Comparison of ENCODE assay signal across 6 cellular contexts in genomic region chr9:35659340-35659739, GRCh38. TPM values are rescaled to one million over a fixed set of nuclear protein-coding genes. Genes with fewer than 3 reads are reported as not detected.
DNase-seq lines count a peak whose midpoint lies in the region; ATAC-seq and TF ChIP-seq lines count a peak whose summit lies in the region.

No MANE protein-coding gene starts in this region.

- no peak overlapping the region for H2AFZ ChIP-seq in Loucy (ENCODE audit: low read length)

- H3K4me1 ChIP-seq in Loucy (ENCODE audit: insufficient read depth, low read length, poor library complexity, severe bottlenecking) (peaks cover 74% of the 10 kb centered on the region), gastrocnemius medialis (peaks cover 28 to 29% of the 10 kb centered on the region in 2 donors)

- no peaks in the 10 kb centered on the region for H3K9me2 ChIP-seq in Loucy (replicated peaks; ENCODE audit: low read depth, low read length)

- TF ChIP-seq CTCF in Loucy (conservative IDR thresholded peaks at IDR 0.05; ENCODE audit: low read length) (no peak), gastrocnemius medialis (IDR thresholded peaks at IDR 0.05 in 4 of 5, conservative IDR thresholded peaks at IDR 0.05 in 1 of 5) (no peak)

- DNase-seq in dermis blood vessel endothelial cell (peak; percentile 38), gastrocnemius medialis (peak in 1 of 2 donors; percentile 62), 8988T (no peak), GM19238 (ENCODE audit: insufficient read length, low spot score) (no peak)
- DNase-seq in activated naive CD4-positive, alpha-beta T cell (lab: John Stamatoyannopoulos, UW): no peak

- ATAC-seq in gastrocnemius medialis: peak; percentile 37 to 50

- H3K4me3 ChIP-seq in Loucy (ENCODE audit: low read length, poor library complexity, severe bottlenecking) (peak overlapping the region; percentile 82), gastrocnemius medialis (peak overlapping the region; percentile 79 to 85 (median 82))

- no peaks in the 10 kb centered on the region for H3K27me3 ChIP-seq in Loucy (ENCODE audit: insufficient read depth, low read length, poor library complexity, severe bottlenecking)
- no peaks in the 10 kb centered on the region for H3K27me3 ChIP-seq in gastrocnemius medialis

- peak overlapping the region; percentile 87 for H3K4me2 ChIP-seq in Loucy (ENCODE audit: low read depth, low read length, poor library complexity, severe bottlenecking)

- intact Hi-C loops in gastrocnemius medialis (cut with DNase I; ENCODE audit: low total_unique reads): loop anchor here (2.0 to 10.0 kb wide), 3 partner anchors 95 to 665 kb away; partner anchors contain the start of gene SPAG8

- H3K36me3 ChIP-seq in Loucy (ENCODE audit: insufficient read depth, low read length): no peaks in the 10 kb centered on the region; the same call in 1 of the 2 replicates
- peaks cover 0 to 12% of the 10 kb centered on the region in 2 donors for H3K36me3 ChIP-seq in gastrocnemius medialis

- H4K20me1 ChIP-seq in Loucy (ENCODE audit: insufficient read depth, low read length, poor library complexity, severe bottlenecking): peaks cover 3% of the 10 kb centered on the region

- 0 out of 2 replicates have a peak, but pooled peaks cover 13% of the 10 kb centered on the region for H3F3A ChIP-seq in Loucy (ENCODE audit: low read depth)

- H3K9me3 ChIP-seq in Loucy (ENCODE audit: insufficient read depth, low read depth, low read length) (no peaks in the 10 kb centered on the region), gastrocnemius medialis (no peaks in the 10 kb centered on the region)

- H3K27ac ChIP-seq in gastrocnemius medialis: peak overlapping the region; percentile 92 to 97 (median 96)

- peak overlapping the region; percentile 77 for H3K9ac ChIP-seq in Loucy (ENCODE audit: low read depth, low read length, poor library complexity, severe bottlenecking)

- peaks cover 54% of the 10 kb centered on the region for H3K79me2 ChIP-seq in Loucy (ENCODE audit: insufficient read depth, low read length)

- peak; percentile 8 to 18 for TF ChIP-seq POLR2A in gastrocnemius medialis (IDR thresholded peaks at IDR 0.05)

- in situ Hi-C loops in gastrocnemius medialis (cut with MboI; ENCODE audit: low sequenced_read_pairs in 4 of 4): loop anchor here in 1 of 4 donors (25.0 kb wide), 1 partner anchor 97 kb away; a partner anchor contains a TSS

RNA-seq across cellular contexts. Expression of gene CCDC107, which starts 1.2 kb away (rescaled TPM):
- 8.5 and 12.4 TPM in 2 replicates for total RNA-seq in dermis blood vessel endothelial cell
- total RNA-seq in gastrocnemius medialis: 10 to 100 TPM; 21.9 to 45.3 (median 31.5) TPM

RNA-seq across cellular contexts. Expression of gene RMRP, which starts 1.5 kb away (rescaled TPM):
- 9,128 and 10,291 TPM in 2 replicates for total RNA-seq in dermis blood vessel endothelial cell
- total RNA-seq in gastrocnemius medialis: 100 to 1,000 TPM; 115 to 715 (median 367) TPM

RNA-seq across cellular contexts. Expression of gene ARHGEF39, which starts 5.7 kb away (rescaled TPM):
- total RNA-seq in dermis blood vessel endothelial cell: 0.34 and 3.1 TPM in 2 replicates
- under 1 TPM in 2 of 4 donors, not detected in 2; 0.07 to 0.10 TPM for total RNA-seq in gastrocnemius medialis

RNA-seq across cellular contexts. Expression of gene SIT1, which starts 8.6 kb away (rescaled TPM):
- total RNA-seq in dermis blood vessel endothelial cell: not detected in 2 replicates
- not detected for total RNA-seq in gastrocnemius medialis

RNA-seq across cellular contexts. Expression of gene CA9, which starts 14.4 kb away (rescaled TPM):
- not detected in 2 replicates for total RNA-seq in dermis blood vessel endothelial cell
- not detected for total RNA-seq in gastrocnemius medialis

Comparison
In these comparisons a context has a peak if more than half of its experiments do, and no peak if none do; other contexts are left out.
1. RNA of gene RMRP, which starts 1.5 kb away (total RNA-seq): 9,128 to 10,291 TPM in dermis blood vessel endothelial cell; 115 to 715 TPM in gastrocnemius medialis; every median in the first group is over 10 times any median in the second.